Comparison of ENCODE assay signal across 8 cellular contexts in genomic region chr1:28735961-28736449, GRCh38. TPM values are rescaled to one million over a fixed set of nuclear protein-coding genes. Genes with fewer than 3 reads are reported as not detected.
DNase-seq lines count a peak whose midpoint lies in the region; ATAC-seq, FAIRE-seq and TF ChIP-seq lines count a peak whose summit lies in the region.

No MANE protein-coding gene starts in this region.

- H3K4me2 ChIP-seq in OCI-LY7 (ENCODE audit: low read length): peak overlapping the region; percentile 81
- peak overlapping the region; percentile 65 for H3K4me2 ChIP-seq in endothelial cell of umbilical vein (ENCODE audit: insufficient read depth, low read length)

- POLR2A ChIA-PET in CD4-positive, alpha-beta memory T cell (lab: Charles Lee; ENCODE audit: partially characterized antibody): interaction anchor here (0.5 to 9.0 kb wide), 36 partner anchors 9 to 867 kb away, joined by 3 to 182 read pairs (median 5); partner anchors contain the start of genes EPB41, GMEB1, MED18 and RNU11
- POLR2A ChIA-PET in OCI-LY7 (lab: Charles Lee) (interaction anchor here (0.6 to 2.3 kb wide), 9 partner anchors 55 to 229 kb away, joined by 3 to 9 read pairs (median 5); partner anchors contain the start of genes GMEB1 and TAF12), endothelial cell of umbilical vein (lab: Charles Lee) (interaction anchor here (1.0 to 2.1 kb wide), 8 partner anchors 10 to 446 kb away, joined by 3 to 23 read pairs (median 8); partner anchors contain the start of genes GMEB1, RNU11, SRSF4 and TAF12)

- H3K79me2 ChIP-seq in OCI-LY7 (ENCODE audit: insufficient read depth, low read depth, low read length) (peaks cover 40% of the 10 kb centered on the region), endothelial cell of umbilical vein (ENCODE audit: control insufficient read depth, insufficient read depth, low read length) (peaks cover 42% of the 10 kb centered on the region)

- peak overlapping the region; percentile 89 to 98 (median 94) for H3K27ac Mint-ChIP-seq in CD4-positive, alpha-beta memory T cell
- peak overlapping the region; percentile 95 for H3K27ac Mint-ChIP-seq in osteocyte (ENCODE audit: unreplicated experiment)

- H3K27me3 Mint-ChIP-seq in CD4-positive, alpha-beta memory T cell: peaks cover 0 to 2% of the 10 kb centered on the region in 2 donors
- H3K27me3 Mint-ChIP-seq in osteocyte (ENCODE audit: unreplicated experiment): no peaks in the 10 kb centered on the region

- no peaks in the 10 kb centered on the region for H3K9me2 ChIP-seq in OCI-LY7 (ENCODE audit: insufficient read depth, low read length)

- H3K27ac ChIP-seq in CD4-positive, alpha-beta memory T cell (ENCODE audit: low read depth, low read length): peak overlapping the region; percentile 90
- H3K27ac ChIP-seq in OCI-LY7 (ENCODE audit: low read depth, low read length, poor library complexity, severe bottlenecking) (peak overlapping the region; percentile 78), endothelial cell of umbilical vein (ENCODE audit: insufficient read depth, low read depth, low read length) (peak overlapping the region; percentile 85)

- CTCF ChIA-PET in CD4-positive, alpha-beta memory T cell (lab: Charles Lee; ENCODE audit: partially characterized antibody): interaction anchor here (1.0 to 4.2 kb wide), 31 partner anchors 9 to 487 kb away, joined by 3 to 83 read pairs (median 6); partner anchors contain the start of genes GMEB1, RNU11, SRSF4 and TAF12
- CTCF ChIA-PET in OCI-LY7 (lab: Charles Lee; ENCODE audit: unreplicated experiment) (interaction anchor here (0.6 to 1.8 kb wide), 5 partner anchors 13 to 540 kb away, joined by 3 to 12 read pairs (median 9); partner anchors contain the start of gene TAF12), endothelial cell of umbilical vein (lab: Charles Lee) (interaction anchor here (0.9 to 3.5 kb wide), 26 partner anchors 9 to 146 kb away, joined by 3 to 34 read pairs (median 5); partner anchors contain the start of genes GMEB1, RNU11 and TAF12)

- peaks cover 19% of the 10 kb centered on the region for H3K36me3 ChIP-seq in CD4-positive, alpha-beta memory T cell (ENCODE audit: insufficient read depth, low read length)
- H3K36me3 ChIP-seq in OCI-LY7 (ENCODE audit: insufficient read depth, low read length): peaks cover 34% of the 10 kb centered on the region
- H3K36me3 ChIP-seq in endothelial cell of umbilical vein (ENCODE audit: control insufficient read depth in 2 of 2, extremely low read depth in 1 of 2, insufficient read depth in 2 of 2, low read length in 2 of 2): peaks cover 3 to 10% of the 10 kb centered on the region in 2 experiments

- dilution Hi-C loops in endothelial cell of umbilical vein (cut with MboI; ENCODE audit: extremely low pct_ligation_motif_present, low sequenced_read_pairs): no loop called here

- H4K20me1 ChIP-seq in OCI-LY7 (ENCODE audit: insufficient read depth, low read length): peaks cover 27% of the 10 kb centered on the region
- H4K20me1 ChIP-seq in endothelial cell of umbilical vein (replicated peaks; ENCODE audit: control insufficient read depth, extremely low read depth, insufficient read depth, low read length): no peaks in the 10 kb centered on the region

- H3K4me1 Mint-ChIP-seq in CD4-positive, alpha-beta memory T cell: peaks cover 15 to 47% (median 25%) of the 10 kb centered on the region in 4 donors
- H3K4me1 Mint-ChIP-seq in osteocyte (ENCODE audit: unreplicated experiment): peaks cover 28% of the 10 kb centered on the region

- TF ChIP-seq POLR2A in endothelial cell of umbilical vein (IDR thresholded peaks at IDR 0.05; ENCODE audit: low read depth, low read length): no peak

- FAIRE-seq in endothelial cell of umbilical vein (lab: Jason Lieb, UNC): peak; percentile 12

- BruUV-seq in OCI-LY7 (replicated peaks; lab: Mats Ljungman, UMichigan) (TSS peak; percentile 96), endothelial cell of umbilical vein (replicated peaks; lab: Mats Ljungman, UMichigan) (TSS peak; percentile 74)

- H3K4me1 ChIP-seq in CD4-positive, alpha-beta memory T cell (ENCODE audit: insufficient read depth, low read length): peaks cover 37% of the 10 kb centered on the region
- H3K4me1 ChIP-seq in OCI-LY7 (ENCODE audit: insufficient read depth, low read length, poor library complexity, severe bottlenecking) (peaks cover 31% of the 10 kb centered on the region), endothelial cell of umbilical vein (ENCODE audit: control insufficient read depth, extremely low read depth, insufficient read depth, low read length) (peaks cover 29% of the 10 kb centered on the region)

- no peaks in the 10 kb centered on the region for H3K9me3 Mint-ChIP-seq in CD4-positive, alpha-beta memory T cell
- no peaks in the 10 kb centered on the region for H3K9me3 Mint-ChIP-seq in osteocyte (ENCODE audit: unreplicated experiment)

- ATAC-seq in HG02759 (IDR thresholded peaks at IDR 0.05; ENCODE audit: unreplicated experiment): no peak

- peak overlapping the region in 7 of 8 donors; percentile 92 to 98 (median 96) for H3K4me3 Mint-ChIP-seq in CD4-positive, alpha-beta memory T cell
- peak overlapping the region; percentile 97 for H3K4me3 Mint-ChIP-seq in osteocyte (ENCODE audit: unreplicated experiment)

- peak overlapping the region; percentile 49 to 53 for H3K4me3 ChIP-seq in CD4-positive, alpha-beta memory T cell (ENCODE audit: low read length in 2 of 2)
- H3K4me3 ChIP-seq in OCI-LY7 (ENCODE audit: low read depth, low read length, poor library complexity, severe bottlenecking): peak overlapping the region; percentile 88
- H3K4me3 ChIP-seq in endothelial cell of umbilical vein (replicated peaks in 1 of 3; ENCODE audit: insufficient read depth in 1 of 3, low read depth in 1 of 3, low read length in 3 of 3): peak overlapping the region; percentile 21 to 38 (median 23)

- H3K9me1 ChIP-seq in endothelial cell of umbilical vein (replicated peaks; ENCODE audit: control insufficient read depth, extremely low read depth, insufficient read depth, low read length): no peaks in the 10 kb centered on the region

- peak overlapping the region; percentile 90 for H2AFZ ChIP-seq in OCI-LY7 (ENCODE audit: low read length)
- H2AFZ ChIP-seq in endothelial cell of umbilical vein (ENCODE audit: low read depth, low read length): peak overlapping the region; percentile 75

- peak overlapping the region; percentile 98 for H3K9ac ChIP-seq in endothelial cell of umbilical vein (replicated peaks; ENCODE audit: extremely low read depth, insufficient read depth, low read length)

- no peaks in the 10 kb centered on the region for H3K27me3 ChIP-seq in CD4-positive, alpha-beta memory T cell (ENCODE audit: insufficient read depth, low read length)
- no peaks in the 10 kb centered on the region for H3K27me3 ChIP-seq in endothelial cell of umbilical vein (ENCODE audit: control insufficient read depth in 2 of 2, insufficient read depth in 2 of 2, low read length in 2 of 2)

- H3K9me3 ChIP-seq in CD4-positive, alpha-beta memory T cell (ENCODE audit: control insufficient read depth in 1 of 2, low read length in 2 of 2): no peaks in the 10 kb centered on the region
- H3K9me3 ChIP-seq in OCI-LY7 (ENCODE audit: low read length): no peaks in the 10 kb centered on the region
- no peaks in the 10 kb centered on the region for H3K9me3 ChIP-seq in endothelial cell of umbilical vein (replicated peaks; ENCODE audit: control insufficient read depth, insufficient read depth, low read length)

- TF ChIP-seq CTCF in OCI-LY7 (conservative IDR thresholded peaks at IDR 0.05; ENCODE audit: low read length) (no peak), endothelial cell of umbilical vein (IDR thresholded peaks at IDR 0.05; ENCODE audit: extremely low read depth in 1 of 2, insufficient read depth in 1 of 2, low read depth in 1 of 2, low read length in 2 of 2) (no peak), osteocyte (IDR thresholded peaks at IDR 0.05) (no peak)

- intact Hi-C loops in CD4-positive, alpha-beta memory T cell (cut with micrococcal nuclease): loop anchor here (1.0 to 2.0 kb wide), 8 partner anchors 67 to 489 kb away; partner anchors contain the start of genes RNU11, TAF12 and TRNAU1AP
- intact Hi-C loops in OCI-LY7 (cut with micrococcal nuclease; ENCODE audit: unreplicated experiment) (loop anchor here (1.0 kb wide), 2 partner anchors 88 to 93 kb away; partner anchors contain the start of genes RNU11 and TAF12), endothelial cell of umbilical vein (cut with micrococcal nuclease) (loop anchor here (1.0 to 5.0 kb wide), 3 partner anchors 68 to 219 kb away; partner anchors contain the start of genes GMEB1 and RNU11)

- no peak for DNase-seq in CD4-positive, alpha-beta memory T cell
- no peak for DNase-seq in OCI-LY7 (ENCODE audit: low spot score)
- no peak for DNase-seq in endothelial cell of umbilical vein (ENCODE audit: low read depth, low spot score)
- DNase-seq in osteocyte (ENCODE audit: extremely low spot score, unreplicated experiment): no peak
- DNase-seq in stimulated activated CD4-positive, alpha-beta T cell treated with anti-CD3 and anti-CD28 coated beads, Interleukin-4, amount 100 ng/mL, for 1 hour: no peak
- DNase-seq in AG20443 (ENCODE audit: low spot score): no peak
- DNase-seq in HPDE6-E6E7 (ENCODE audit: extremely low spot score): no peak

- H3K36me3 Mint-ChIP-seq in CD4-positive, alpha-beta memory T cell: peaks cover 13 to 28% of the 10 kb centered on the region in 2 donors
- H3K36me3 Mint-ChIP-seq in osteocyte (ENCODE audit: unreplicated experiment): peaks cover 15% of the 10 kb centered on the region

TF ChIP-seq in endothelial cell of umbilical vein, 7 proteins besides CTCF, POLR2A, EP300 and RAD21:
- TF ChIP-seq POLR2AphosphoS5 (IDR thresholded peaks at IDR 0.05; ENCODE audit: insufficient read depth, low read depth, low read length) (no peak), MYC (IDR thresholded peaks at IDR 0.05; ENCODE audit: low read depth, low read length) (no peak), FOS (IDR thresholded peaks at IDR 0.05; ENCODE audit: borderline replicate concordance, insufficient read depth, low read length) (no peak), JUN (IDR thresholded peaks at IDR 0.05; ENCODE audit: borderline replicate concordance, insufficient read depth, insufficient read length, low read depth) (no peak), GATA2 (IDR thresholded peaks at IDR 0.05; ENCODE audit: insufficient read depth, insufficient read length, low read depth, low read length) (no peak)

RNA-seq across cellular contexts. Expression of gene YTHDF2, which starts 0.7 kb away (rescaled TPM):
- total RNA-seq in CD4-positive, alpha-beta memory T cell: 10 to 100 TPM; 65.1 to 76.8 TPM
- 100 to 1,000 TPM; 124 to 173 TPM for polyA plus RNA-seq in CD4-positive, alpha-beta memory T cell
- 46.6 and 57.9 TPM in 2 replicates for total RNA-seq in OCI-LY7 (2014; rRNA removed; shearing (Covaris generic))
- total RNA-seq in OCI-LY7 (2022) (82.6 and 83.6 TPM in 2 replicates), endothelial cell of umbilical vein (101 and 105 TPM in 2 replicates), osteocyte (82.6 and 83.7 TPM in 2 replicates)
- 72.4 and 73.6 TPM in 2 replicates for polyA plus RNA-seq in endothelial cell of umbilical vein
- polyA plus RNA-seq in endothelial cell of umbilical vein (2011; cell fraction: cytosol; rRNA removed): 76.7 and 81.7 TPM in 2 replicates
- 68.4 and 75.6 TPM in 2 replicates for polyA plus RNA-seq in endothelial cell of umbilical vein (2011; cell fraction: nucleus; rRNA removed)
- 62.3 and 92.5 TPM in 2 replicates for polyA plus RNA-seq in endothelial cell of umbilical vein (2012)
- 226 and 237 TPM in 2 replicates for polyA minus RNA-seq in endothelial cell of umbilical vein
- polyA minus RNA-seq in endothelial cell of umbilical vein (2011; cell fraction: cytosol; rRNA and poly(A)+ RNA removed): 65.3 TPM
- 56.2 and 66.6 TPM in 2 replicates for polyA minus RNA-seq in endothelial cell of umbilical vein (2011; cell fraction: nucleus; rRNA and poly(A)+ RNA removed)

Comparison
In these comparisons a context has a peak if more than half of its experiments do, and no peak if none do; other contexts are left out.
1. H3K4me3 ChIP-seq: peak in every context shown above with its lines; median percentile 88 in OCI-LY7; 51 in CD4-positive, alpha-beta memory T cell; 23 in endothelial cell of umbilical vein.